In genomic region chr5:41193462-41194166, GRCh38 we compare ENCODE assay signal across 8 cellular contexts. TPM values are rescaled to one million over a fixed set of nuclear protein-coding genes. Genes with fewer than 3 reads are reported as not detected.
DNase-seq lines count a peak whose midpoint lies in the region; ATAC-seq, FAIRE-seq and TF ChIP-seq lines count a peak whose summit lies in the region.

No MANE protein-coding gene starts in this region.

- H3K4me2 ChIP-seq in MM.1S (ENCODE audit: low read depth, low read length) = no peak overlapping the region

- H2AFZ ChIP-seq in MM.1S (ENCODE audit: low read length) = no peak overlapping the region

- no peaks in the 10 kb centered on the region for H3K27me3 Mint-ChIP-seq in osteocyte (ENCODE audit: unreplicated experiment)

- H3K27ac Mint-ChIP-seq in osteocyte (ENCODE audit: unreplicated experiment) = no peak overlapping the region

- TF ChIP-seq CTCF in breast epithelium (IDR thresholded peaks at IDR 0.05) = no peak
- TF ChIP-seq CTCF in kidney (IDR thresholded peaks at IDR 0.05; ENCODE audit: borderline replicate concordance, extremely low read depth, insufficient read depth) = no peak
- no peak for TF ChIP-seq CTCF in stomach (IDR thresholded peaks at IDR 0.05)
- TF ChIP-seq CTCF in osteocyte (IDR thresholded peaks at IDR 0.05) = no peak
- TF ChIP-seq CTCF in MM.1S (IDR thresholded peaks at IDR 0.05; ENCODE audit: low read length) = no peak

- TF ChIP-seq POLR2A in breast epithelium (IDR thresholded peaks at IDR 0.05) (no peak), stomach (IDR thresholded peaks at IDR 0.05) (no peak)

- no peaks in the 10 kb centered on the region for H3F3A ChIP-seq in MM.1S (ENCODE audit: insufficient read depth, low read length)

- H3K27me3 ChIP-seq in breast epithelium (no peaks in the 10 kb centered on the region), stomach (no peaks in the 10 kb centered on the region), MM.1S (replicated peaks; ENCODE audit: insufficient read depth, low read length) (no peaks in the 10 kb centered on the region)

- 3 to 31% (median 17%) methylated on average over 5 of the region's 5 CpGs for WGBS in stomach, 5 donors

- no peaks in the 10 kb centered on the region for H4K20me1 ChIP-seq in MM.1S (ENCODE audit: insufficient read depth, low read length)

- H3K9me2 ChIP-seq in MM.1S (replicated peaks; ENCODE audit: insufficient read depth, low read length) = no peaks in the 10 kb centered on the region

- intact Hi-C loops in breast epithelium (cut with DNase I; ENCODE audit: low total_unique reads) = no loop called here
- intact Hi-C loops in kidney (cut with DNase I) = no loop called here
- intact Hi-C loops in stomach (cut with DNase I; ENCODE audit: low total_unique reads) = no loop called here

- no peak overlapping the region for H3K4me3 Mint-ChIP-seq in osteocyte (ENCODE audit: unreplicated experiment)

- H3K9me3 ChIP-seq in breast epithelium = no peaks in the 10 kb centered on the region
- no peaks in the 10 kb centered on the region for H3K9me3 ChIP-seq in kidney (ENCODE audit: control insufficient read depth in 1 of 2, low read length in 2 of 2)
- no peaks in the 10 kb centered on the region for H3K9me3 ChIP-seq in stomach
- no peaks in the 10 kb centered on the region for H3K9me3 ChIP-seq in MM.1S (replicated peaks; ENCODE audit: insufficient read depth, low read length)

- DNase-seq in HuH-7.5 (ENCODE audit: low spot score) = peak; percentile 22
- DNase-seq in breast epithelium (ENCODE audit: low spot score in 2 of 2) = peak; percentile 90 to 96
- peak; percentile 98 for DNase-seq in kidney
- DNase-seq in stomach = peak; percentile 99
- no peak for DNase-seq in osteocyte (ENCODE audit: extremely low spot score, unreplicated experiment)
- no peak for DNase-seq in MM.1S

- ATAC-seq in HG03159 (IDR thresholded peaks at IDR 0.05; ENCODE audit: unreplicated experiment) (no peak), HG03039 (IDR thresholded peaks at IDR 0.05; ENCODE audit: unreplicated experiment) (no peak)

- no peaks in the 10 kb centered on the region for H3K4me1 Mint-ChIP-seq in osteocyte (ENCODE audit: unreplicated experiment)

- H3K36me3 Mint-ChIP-seq in osteocyte (ENCODE audit: unreplicated experiment) = no peaks in the 10 kb centered on the region

- TF ChIP-seq EP300 in stomach (IDR thresholded peaks at IDR 0.05) = peak; percentile 97

- H3K4me1 ChIP-seq in breast epithelium (no peaks in the 10 kb centered on the region), kidney (ENCODE audit: control insufficient read depth in 1 of 2, insufficient read depth in 1 of 2, low read depth in 1 of 2, low read length in 2 of 2) (no peaks in the 10 kb centered on the region), stomach (peaks cover 15 to 27% (median 23%) of the 10 kb centered on the region in 4 donors), MM.1S (ENCODE audit: low read length) (no peaks in the 10 kb centered on the region)

- H3K36me3 ChIP-seq in breast epithelium (no peaks in the 10 kb centered on the region), kidney (ENCODE audit: control insufficient read depth in 1 of 2, insufficient read depth in 2 of 2, low read length in 2 of 2) (no peaks in the 10 kb centered on the region), stomach (no peaks in the 10 kb centered on the region), MM.1S (replicated peaks; ENCODE audit: insufficient read depth, low read length) (no peaks in the 10 kb centered on the region)

- no peaks in the 10 kb centered on the region for H3K9me3 Mint-ChIP-seq in osteocyte (ENCODE audit: unreplicated experiment)

- peak overlapping the region; percentile 54 to 80 for H3K27ac ChIP-seq in breast epithelium
- no peak overlapping the region for H3K27ac ChIP-seq in kidney (ENCODE audit: low read depth in 2 of 2, low read length in 2 of 2)
- peak overlapping the region in 4 of 5 donors; percentile 74 to 85 (median 78) for H3K27ac ChIP-seq in stomach
- no peak overlapping the region for H3K27ac ChIP-seq in MM.1S (ENCODE audit: low read length)

- H3K79me2 ChIP-seq in MM.1S (ENCODE audit: low read length) = no peaks in the 10 kb centered on the region

- H3K4me3 ChIP-seq in breast epithelium (no peak overlapping the region), kidney (ENCODE audit: low read length in 2 of 2) (no peak overlapping the region), stomach (no peak overlapping the region), MM.1S (ENCODE audit: low read length) (no peak overlapping the region)

- H3K9ac ChIP-seq in kidney (ENCODE audit: low read length in 2 of 2) (no peak overlapping the region), MM.1S (ENCODE audit: low read length) (no peak overlapping the region)

- peak; percentile 95 for FAIRE-seq in kidney (lab: Jason Lieb, UNC)

RNA-seq across cellular contexts. Expression of gene C6, which starts 19.7 kb away (rescaled TPM):
- total RNA-seq in breast epithelium (100 to 1,000 TPM in 1 of 3 donors, 1 to 10 TPM in 2; 1.2 to 113 (median 8.5) TPM), kidney (46.2 TPM), stomach (1 to 10 TPM in 2 of 5 donors, under 1 TPM in 1, not detected in 2; 0.45 to 6.5 (median 6.4) TPM), osteocyte (not detected in 2 replicates)
- polyA plus RNA-seq in kidney (ENCODE audit: insufficient read depth, low read depth, low replicate concordance) (5.2 TPM), stomach (1 to 10 TPM in 1 of 3 donors, under 1 TPM in 2; 0.45 to 1.2 (median 0.81) TPM)

Comparison
In these comparisons a context has a peak if more than half of its experiments do, and no peak if none do; other contexts are left out.
1. DNase-seq: peak in HuH-7.5 (single experiment), breast epithelium (2 of 2), kidney (single experiment) and stomach (single experiment); none in osteocyte (single experiment) and MM.1S (single experiment).
2. H3K27ac ChIP-seq: peak in breast epithelium (2 of 2) and stomach (4 of 5); none in kidney (0 of 2) and MM.1S (single experiment).